1 cellular context compared by ENCODE assay signal in the genomic region with DNA sequence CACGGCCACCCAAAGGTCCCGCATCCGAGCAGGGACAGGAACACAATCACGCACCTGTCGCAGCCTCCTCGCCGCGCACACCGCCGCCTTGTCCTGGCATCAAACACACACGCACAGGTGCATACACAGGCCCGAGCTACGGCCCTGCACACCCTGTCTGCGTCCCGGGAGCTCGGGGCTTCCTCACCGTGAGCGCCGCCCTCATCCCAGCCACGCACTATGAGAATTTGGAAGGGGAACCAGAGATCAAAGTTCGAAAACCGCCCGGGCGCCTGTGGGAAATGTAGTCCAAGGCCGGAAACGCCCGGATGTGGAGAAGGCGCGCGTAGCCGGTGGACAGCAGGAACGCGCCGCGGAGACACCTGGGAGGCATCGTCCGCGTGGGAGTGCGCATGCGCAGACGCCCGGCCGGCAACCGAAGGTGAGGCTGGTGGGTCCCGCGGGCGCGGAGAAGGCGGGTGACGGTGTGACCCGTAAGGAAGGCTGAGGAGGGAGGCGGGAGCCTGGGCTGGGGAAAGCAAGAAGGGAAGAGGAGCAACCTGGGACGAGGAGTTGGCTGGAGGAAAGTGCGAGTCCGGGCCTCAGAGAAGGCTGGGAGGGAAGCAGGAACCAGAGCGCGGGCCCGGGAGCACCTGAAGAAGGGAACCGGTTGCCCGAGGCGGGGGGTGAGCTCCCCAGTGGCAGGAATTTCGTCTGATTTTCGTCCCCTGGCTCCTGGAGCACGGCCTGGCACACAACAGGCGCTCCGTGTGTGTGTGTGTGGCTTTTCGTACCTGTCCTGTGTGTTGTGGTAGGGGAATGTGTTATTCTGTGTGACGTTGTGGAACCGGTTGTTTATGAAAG.
TF ChIP-seq lines count a peak whose summit lies in the region.

TSS of gene ZNF567 (plus strand) at position 399 of the 843 bp plus-strand sequence. CDS start 7,256 bp downstream, outside the sequence.

TF ChIP-seq in A549, 52 proteins besides CTCF, POLR2A, EP300 and RAD21 (continued from another document):
- no peak for TF ChIP-seq HMGXB4 (CRISPR knock-in tag; IDR thresholded peaks at IDR 0.05; ENCODE audit: borderline replicate concordance)
- no peak for TF ChIP-seq HEYL (CRISPR knock-in tag; IDR thresholded peaks at IDR 0.05)
- TF ChIP-seq TP53 (CRISPR knock-in tag; IDR thresholded peaks at IDR 0.05): peak; percentile 84; the same call in 1 of the 2 replicates
- TF ChIP-seq RFX5 (IDR thresholded peaks at IDR 0.05): no peak
- TF ChIP-seq FOXS1 (CRISPR knock-in tag; IDR thresholded peaks at IDR 0.05): no peak
- no peak for TF ChIP-seq CHD4 (IDR thresholded peaks at IDR 0.05; ENCODE audit: borderline replicate concordance)
- TF ChIP-seq SMC3 (IDR thresholded peaks at IDR 0.05): 0 out of 3 replicates have a peak, but pooled peaks have one; percentile 9
- TF ChIP-seq MYC (IDR thresholded peaks at IDR 0.05; ENCODE audit: borderline replicate concordance, low read length): peak; percentile 79; the same call in 1 of the 2 replicates
- TF ChIP-seq JUNB (IDR thresholded peaks at IDR 0.05): no peak
- TF ChIP-seq EHMT2 (IDR thresholded peaks at IDR 0.05; ENCODE audit: low read depth): no peak
- TF ChIP-seq, protein P1, sequence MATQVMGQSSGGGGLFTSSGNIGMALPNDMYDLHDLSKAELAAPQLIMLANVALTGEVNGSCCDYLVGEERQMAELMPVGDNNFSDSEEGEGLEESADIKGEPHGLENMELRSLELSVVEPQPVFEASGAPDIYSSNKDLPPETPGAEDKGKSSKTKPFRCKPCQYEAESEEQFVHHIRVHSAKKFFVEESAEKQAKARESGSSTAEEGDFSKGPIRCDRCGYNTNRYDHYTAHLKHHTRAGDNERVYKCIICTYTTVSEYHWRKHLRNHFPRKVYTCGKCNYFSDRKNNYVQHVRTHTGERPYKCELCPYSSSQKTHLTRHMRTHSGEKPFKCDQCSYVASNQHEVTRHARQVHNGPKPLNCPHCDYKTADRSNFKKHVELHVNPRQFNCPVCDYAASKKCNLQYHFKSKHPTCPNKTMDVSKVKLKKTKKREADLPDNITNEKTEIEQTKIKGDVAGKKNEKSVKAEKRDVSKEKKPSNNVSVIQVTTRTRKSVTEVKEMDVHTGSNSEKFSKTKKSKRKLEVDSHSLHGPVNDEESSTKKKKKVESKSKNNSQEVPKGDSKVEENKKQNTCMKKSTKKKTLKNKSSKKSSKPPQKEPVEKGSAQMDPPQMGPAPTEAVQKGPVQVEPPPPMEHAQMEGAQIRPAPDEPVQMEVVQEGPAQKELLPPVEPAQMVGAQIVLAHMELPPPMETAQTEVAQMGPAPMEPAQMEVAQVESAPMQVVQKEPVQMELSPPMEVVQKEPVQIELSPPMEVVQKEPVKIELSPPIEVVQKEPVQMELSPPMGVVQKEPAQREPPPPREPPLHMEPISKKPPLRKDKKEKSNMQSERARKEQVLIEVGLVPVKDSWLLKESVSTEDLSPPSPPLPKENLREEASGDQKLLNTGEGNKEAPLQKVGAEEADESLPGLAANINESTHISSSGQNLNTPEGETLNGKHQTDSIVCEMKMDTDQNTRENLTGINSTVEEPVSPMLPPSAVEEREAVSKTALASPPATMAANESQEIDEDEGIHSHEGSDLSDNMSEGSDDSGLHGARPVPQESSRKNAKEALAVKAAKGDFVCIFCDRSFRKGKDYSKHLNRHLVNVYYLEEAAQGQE (IDR thresholded peaks at IDR 0.05): no peak
- no peak for TF ChIP-seq POLR2AphosphoS2 (conservative IDR thresholded peaks at IDR 0.05; ENCODE audit: low read length)
- TF ChIP-seq BHLHE40 (IDR thresholded peaks at IDR 0.05; ENCODE audit: low read depth, low read length): no peak
- TF ChIP-seq NFE2L2 (conservative IDR thresholded peaks at IDR 0.05; ENCODE audit: low read length): no peak
- no peak for TF ChIP-seq CEBPB (IDR thresholded peaks at IDR 0.05)
- peak; percentile 79 for TF ChIP-seq E2F6 (IDR thresholded peaks at IDR 0.05; ENCODE audit: borderline replicate concordance, low read depth)
- TF ChIP-seq NR3C1 (IDR thresholded peaks at IDR 0.05): no peak
- TF ChIP-seq JUN (IDR thresholded peaks at IDR 0.05): peak; percentile 88 to 95
- TF ChIP-seq NPAS2 (CRISPR knock-in tag; IDR thresholded peaks at IDR 0.05; ENCODE audit: borderline replicate concordance): no peak
- TF ChIP-seq RARB (CRISPR knock-in tag; IDR thresholded peaks at IDR 0.05): no peak
- TF ChIP-seq ATOH8 (CRISPR knock-in tag; IDR thresholded peaks at IDR 0.05; ENCODE audit: low read depth): peak; percentile 29; the same call in 1 of the 2 replicates
- TF ChIP-seq RNF2 (IDR thresholded peaks at IDR 0.05; ENCODE audit: borderline replicate concordance, low read depth): no peak
- no peak for TF ChIP-seq GATA3 (IDR thresholded peaks at IDR 0.05; ENCODE audit: borderline replicate concordance)
- no peak for TF ChIP-seq HES2 (IDR thresholded peaks at IDR 0.05)
- TF ChIP-seq KDM5A (IDR thresholded peaks at IDR 0.05): 0 out of 2 replicates have a peak, but pooled peaks have one; percentile 41
- TF ChIP-seq CHD2 (IDR thresholded peaks at IDR 0.05; ENCODE audit: low read length, partially characterized antibody): no peak
- no peak for TF ChIP-seq KDM1A (IDR thresholded peaks at IDR 0.05; ENCODE audit: low read depth)
- no peak for TF ChIP-seq CBX2 (IDR thresholded peaks at IDR 0.05; ENCODE audit: borderline replicate concordance, low read depth)
- peak; percentile 78; the same call in 1 of the 2 replicates for TF ChIP-seq EHF (CRISPR knock-in tag; IDR thresholded peaks at IDR 0.05)
- 0 out of 2 replicates have a peak, but pooled peaks have one; percentile 34 for TF ChIP-seq HOXB5 (CRISPR knock-in tag; IDR thresholded peaks at IDR 0.05)
- TF ChIP-seq RCOR1 (IDR thresholded peaks at IDR 0.05; ENCODE audit: low read depth, low read length): no peak
